In the genomic region with DNA sequence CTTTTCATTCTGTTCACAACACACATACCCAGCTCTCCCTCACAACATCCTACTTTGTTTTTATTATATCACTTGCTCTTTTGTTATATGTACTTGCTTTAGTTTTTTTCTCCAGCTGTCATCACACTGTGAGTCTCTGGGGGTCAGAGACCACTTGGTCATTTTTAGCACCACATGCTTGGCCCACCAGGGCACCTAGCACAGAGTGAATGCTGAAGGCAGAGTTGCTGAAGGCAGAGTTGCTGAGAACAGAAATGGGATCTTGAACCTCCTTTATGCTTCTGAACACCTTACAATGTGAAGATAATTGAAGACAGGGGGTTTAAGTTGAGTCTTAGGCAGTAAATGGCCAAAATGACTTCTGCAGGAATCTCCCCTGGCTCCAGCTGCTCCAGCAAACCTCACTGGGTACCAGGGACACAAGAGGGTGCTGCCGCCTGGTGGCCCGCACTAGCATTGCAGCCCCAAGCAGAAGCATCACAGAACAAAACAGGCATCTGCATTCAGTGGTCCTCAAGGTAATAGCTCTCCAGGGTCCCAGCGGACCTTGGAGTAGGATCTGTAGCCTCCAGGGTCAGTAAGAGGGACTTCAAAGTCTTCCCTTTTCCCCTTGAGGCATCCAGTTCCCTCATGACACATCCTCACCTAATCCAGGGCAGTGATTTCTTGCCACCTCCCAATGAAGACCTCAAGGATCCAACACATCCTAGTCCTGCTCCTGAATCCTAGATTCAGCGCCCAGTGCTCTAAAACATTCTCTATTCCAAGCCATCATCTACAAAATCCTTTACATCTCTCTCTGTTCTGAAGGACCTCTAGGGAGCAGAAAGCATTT, we compare ENCODE assay signal across 8 cellular contexts.
DNase-seq lines count a peak whose midpoint lies in the region; ATAC-seq and TF ChIP-seq lines count a peak whose summit lies in the region.

No MANE protein-coding gene starts in this region.

- TF ChIP-seq EP300 in Ishikawa (IDR thresholded peaks at IDR 0.05; ENCODE audit: borderline replicate concordance) (no peak), suprapubic skin (IDR thresholded peaks at IDR 0.05) (no peak)

- TF ChIP-seq POLR2A in body of pancreas (IDR thresholded peaks at IDR 0.05) (no peak), suprapubic skin (IDR thresholded peaks at IDR 0.05) (no peak)

- H3K27me3 ChIP-seq in body of pancreas, result no peaks in the 10 kb centered on the region
- H3K27me3 ChIP-seq in psoas muscle (ENCODE audit: insufficient read depth in 3 of 3, low read length in 2 of 3), result no peaks in the 10 kb centered on the region
- H3K27me3 ChIP-seq in suprapubic skin, result no peaks in the 10 kb centered on the region

- peak in 6 of 7 experiments; percentile 15 to 44 (median 35) for TF ChIP-seq CTCF in body of pancreas (IDR thresholded peaks at IDR 0.05)
- TF ChIP-seq CTCF in psoas muscle (IDR thresholded peaks at IDR 0.05), result peak; percentile 60
- peak in 1 of 2 donors; percentile 69 for TF ChIP-seq CTCF in suprapubic skin (IDR thresholded peaks at IDR 0.05)

- WGBS in body of pancreas, 2 donors, result 2 to 4% methylated on average over 4 of the region's 4 CpGs
- 2 to 8% (median 5%) methylated on average over 4 of the region's 4 CpGs for WGBS in psoas muscle, 3 donors
- 8% methylated on average over 1 of the region's 4 CpGs for WGBS in suprapubic skin

- H3K27ac ChIP-seq in body of pancreas (no peak overlapping the region), psoas muscle (no peak overlapping the region), suprapubic skin (no peak overlapping the region)

- no peak overlapping the region for H3K4me3 ChIP-seq in body of pancreas
- no peak overlapping the region for H3K4me3 ChIP-seq in psoas muscle
- no peak overlapping the region for H3K4me3 ChIP-seq in suprapubic skin

- H3K9me3 ChIP-seq in body of pancreas (no peaks in the 10 kb centered on the region), psoas muscle (no peaks in the 10 kb centered on the region), suprapubic skin (peaks cover 3% of the 10 kb centered on the region)

- peak; percentile 58 for TF ChIP-seq RAD21 in Ishikawa (IDR thresholded peaks at IDR 0.05; ENCODE audit: low read depth)

- ATAC-seq in body of pancreas (no peak), psoas muscle (no peak), sciatic nerve (no peak)

- intact Hi-C loops in body of pancreas (cut with DNase I), result no loop called here
- intact Hi-C loops in psoas muscle (cut with DNase I), result no loop called here
- intact Hi-C loops in sciatic nerve (cut with DNase I), result no loop called here

- DNase-seq in SKM-1 treated with dmso at 0.1 percent for 144 hours (lab: John Stamatoyannopoulos, UW; ENCODE audit: unreplicated experiment), result peak; percentile 6
- no peak for DNase-seq in SKM-1 (lab: John Stamatoyannopoulos, UW; ENCODE audit: unreplicated experiment)
- peak in 2 of 4 donors; percentile 15 to 44 for DNase-seq in body of pancreas
- no peak for DNase-seq in psoas muscle
- DNase-seq in central memory CD4-positive, alpha-beta T cell, result no peak
- no peak for DNase-seq in suprapubic skin (ENCODE audit: low spot score in 2 of 2)
- DNase-seq in sciatic nerve (ENCODE audit: low spot score), result no peak

- H3K36me3 ChIP-seq in body of pancreas (replicated peaks in 1 of 2; ENCODE audit: insufficient read depth in 1 of 2, low read depth in 2 of 2) (no peaks in the 10 kb centered on the region), psoas muscle (ENCODE audit: insufficient read depth in 1 of 2, low read depth in 1 of 2) (no peaks in the 10 kb centered on the region), suprapubic skin (no peaks in the 10 kb centered on the region)

- H3K4me1 ChIP-seq in body of pancreas, result no peaks in the 10 kb centered on the region
- no peaks in the 10 kb centered on the region for H3K4me1 ChIP-seq in psoas muscle
- no peaks in the 10 kb centered on the region for H3K4me1 ChIP-seq in suprapubic skin

TF ChIP-seq in Ishikawa, 13 proteins besides CTCF, POLR2A, EP300 and RAD21:
- TF ChIP-seq, protein P1, sequence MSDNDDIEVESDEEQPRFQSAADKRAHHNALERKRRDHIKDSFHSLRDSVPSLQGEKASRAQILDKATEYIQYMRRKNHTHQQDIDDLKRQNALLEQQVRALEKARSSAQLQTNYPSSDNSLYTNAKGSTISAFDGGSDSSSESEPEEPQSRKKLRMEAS (IDR thresholded peaks at IDR 0.05), result no peak
- no peak for TF ChIP-seq FOXM1 (IDR thresholded peaks at IDR 0.05; ENCODE audit: borderline replicate concordance, low read depth)
- no peak for TF ChIP-seq YY1 (IDR thresholded peaks at IDR 0.05; ENCODE audit: low read depth)
- no peak for TF ChIP-seq CREB1 (IDR thresholded peaks at IDR 0.05; ENCODE audit: low read depth)
- TF ChIP-seq TCF12 (IDR thresholded peaks at IDR 0.05; ENCODE audit: low read depth), result no peak
- TF ChIP-seq TEAD4 (IDR thresholded peaks at IDR 0.05), result no peak
